Comparison of ENCODE assay signal across 1 cellular context in the genomic region with DNA sequence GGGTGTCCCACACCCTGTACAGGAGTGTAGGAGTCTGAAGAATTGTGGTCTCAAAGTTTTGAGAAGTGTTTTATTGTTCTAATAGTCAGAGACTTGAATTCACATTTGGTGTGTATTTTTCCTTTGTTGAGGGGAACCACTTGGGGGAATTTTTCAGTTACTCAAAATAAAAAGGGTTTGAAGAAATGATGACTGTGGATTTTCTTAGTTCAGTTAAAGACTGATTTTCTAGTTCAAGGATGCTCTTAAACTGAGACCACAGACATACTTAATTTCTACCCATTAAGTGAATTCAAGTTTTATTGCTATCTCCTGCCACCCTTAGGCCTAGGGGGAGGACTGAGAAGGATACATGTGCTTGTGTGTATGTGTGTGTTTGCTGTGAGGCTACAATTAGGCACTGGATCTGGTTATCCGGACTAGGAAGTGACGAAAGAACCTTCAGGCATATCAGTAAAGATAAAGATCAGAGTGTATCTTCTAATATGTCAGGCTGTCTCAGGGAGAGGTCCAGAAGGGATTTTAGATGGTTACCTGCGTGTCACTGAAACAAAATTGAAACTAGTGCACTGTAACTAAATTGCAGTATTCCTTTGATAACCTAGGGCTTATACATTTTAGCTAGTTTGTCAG.
TF ChIP-seq lines count a peak whose summit lies in the region.

No MANE protein-coding gene starts in this region.

TF ChIP-seq in HepG2, 621 proteins besides CTCF, POLR2A, EP300 and RAD21 (continued from another document):
- no peak for TF ChIP-seq ZNF407 (CRISPR knock-in tag; IDR thresholded peaks at IDR 0.05; ENCODE audit: not compliant biosample characterization)
- TF ChIP-seq ZNF274 (CRISPR knock-in tag; IDR thresholded peaks at IDR 0.05): no peak
- no peak for TF ChIP-seq DPF2 (CRISPR knock-in tag; IDR thresholded peaks at IDR 0.05; ENCODE audit: borderline replicate concordance, low read depth)
- peak; percentile 65; the same call in 1 of the 2 replicates for TF ChIP-seq MAFF (IDR thresholded peaks at IDR 0.05; ENCODE audit: low read depth, low read length)
- no peak for TF ChIP-seq SRF (IDR thresholded peaks at IDR 0.05; ENCODE audit: low read depth, low read length)
- no peak for TF ChIP-seq JUNB (CRISPR knock-in tag; IDR thresholded peaks at IDR 0.05; ENCODE audit: borderline replicate concordance)
- no peak for TF ChIP-seq MAZ (IDR thresholded peaks at IDR 0.05; ENCODE audit: borderline replicate concordance, low read depth, low read length)
- TF ChIP-seq MAZ (CRISPR knock-in tag; IDR thresholded peaks at IDR 0.05; ENCODE audit: low read depth): no peak
- TF ChIP-seq MAF1 (CRISPR knock-in tag; IDR thresholded peaks at IDR 0.05; ENCODE audit: borderline replicate concordance): no peak
- TF ChIP-seq ZSCAN20 (CRISPR knock-in tag; IDR thresholded peaks at IDR 0.05; ENCODE audit: borderline replicate concordance): no peak
- TF ChIP-seq MTA1 (CRISPR knock-in tag; IDR thresholded peaks at IDR 0.05; ENCODE audit: borderline replicate concordance): no peak
- TF ChIP-seq MAFK (conservative IDR thresholded peaks at IDR 0.05 in 1 of 2, IDR thresholded peaks at IDR 0.05 in 1 of 2; ENCODE audit: low read length in 2 of 2): peak; percentile 33 to 80; a peak in 3 of 4 replicates
